In the genomic region with DNA sequence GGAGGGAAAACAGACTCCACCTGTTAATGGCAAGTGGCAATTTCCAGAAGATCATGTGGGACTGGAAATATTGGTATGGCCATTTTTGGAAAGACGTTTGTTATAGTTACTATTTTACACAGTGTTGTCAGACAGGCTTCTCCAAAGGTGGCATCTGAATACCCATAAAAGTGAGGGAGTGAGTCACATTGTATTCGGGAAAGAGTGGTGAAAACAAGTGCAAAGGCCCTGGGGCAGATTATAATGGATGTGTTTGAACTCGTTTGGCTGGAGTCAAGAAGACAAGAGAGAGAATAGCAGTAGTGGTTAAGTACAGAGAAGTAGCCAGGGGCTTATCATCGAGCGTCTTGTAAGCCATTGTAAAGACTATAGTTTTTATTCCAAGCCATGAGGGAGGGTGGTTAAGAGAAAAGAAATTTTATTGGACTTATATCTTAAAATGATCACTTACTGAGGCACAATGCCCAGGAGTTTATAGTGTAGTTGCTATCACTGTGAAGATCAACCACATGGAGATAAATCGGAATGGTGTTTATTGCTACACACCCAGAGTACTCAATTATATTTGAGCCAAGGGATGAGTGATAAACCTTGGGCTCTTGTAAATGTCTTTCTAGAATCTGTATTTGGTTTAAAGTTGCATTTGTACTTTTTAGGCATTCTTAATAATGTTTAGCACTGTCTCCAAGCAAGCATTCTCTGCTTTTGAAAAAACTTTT, we compare ENCODE assay signal across 20 cellular contexts.
A peak's percentile ranks its signal among the peaks of the same experiment; 100 is the strongest.
DNase-seq lines count a peak whose midpoint lies in the region; ATAC-seq and TF ChIP-seq lines count a peak whose summit lies in the region.
"Had no signal": no experiment of that assay in that cellular context is flagged by ENCODE, and none has a peak within 500 bp of the region (broad histone marks: within the 10 kb centered on the region; RNA-seq: fewer than 3 reads in every experiment).

No MANE protein-coding gene starts in this region.

- BruUV-seq in MCF 10A (replicated peaks; lab: Mats Ljungman, UMichigan): no TSS peak

- DNase-seq in MCF 10A (ENCODE audit: unreplicated experiment) (peak; percentile 27), breast epithelium (ENCODE audit: low spot score in 2 of 2) (no peak), epithelial cell of esophagus (ENCODE audit: low read depth) (peak; percentile 73), fibroblast of villous mesenchyme (ENCODE audit: low read depth) (peak; percentile 11), type B pancreatic cell (ENCODE audit: extremely low spot score, unreplicated experiment) (no peak), DMS114 treated with DMSO at 0.1 percent for 48 hours (lab: John Stamatoyannopoulos, UW; ENCODE audit: unreplicated experiment) (no peak)
- DNase-seq in activated CD4-positive, alpha-beta T cell treated with anti-CD3 and anti-CD28 coated beads for 4 hours: no peak
- DNase-seq: AML-193; Caco-2; CD4-positive, alpha-beta T cell; DMS153; DMS79; GF-D8; GOT3; H9 had no signal

- H3K9me3 Mint-ChIP-seq in MCF 10A (ENCODE audit: unreplicated experiment) (no peaks in the 10 kb centered on the region), type B pancreatic cell (peaks cover 9% of the 10 kb centered on the region)
- H3K9me3 Mint-ChIP-seq: CD4-positive, alpha-beta T cell had no signal

- no peaks in the 10 kb centered on the region for H3K27me3 ChIP-seq in breast epithelium

- no peaks in the 10 kb centered on the region for H3K36me3 ChIP-seq in breast epithelium

- H3K27ac ChIP-seq in breast epithelium: no peak overlapping the region
- H3K27ac ChIP-seq: 22Rv1, A549, C4-2B had no signal

- H3K4me1 ChIP-seq in breast epithelium: no peaks in the 10 kb centered on the region
- H3K4me1 ChIP-seq: A549, Caco-2 had no signal

- CTCF ChIA-PET in MCF 10A (lab: Yijun Ruan, JAX): no interaction called here

- H3K4me1 Mint-ChIP-seq in MCF 10A (ENCODE audit: insufficient read depth, unreplicated experiment): no peaks in the 10 kb centered on the region
- H3K4me1 Mint-ChIP-seq in type B pancreatic cell (ENCODE audit: unreplicated experiment): peaks cover 11% of the 10 kb centered on the region

- TF ChIP-seq CTCF in MCF 10A (IDR thresholded peaks at IDR 0.05; ENCODE audit: unreplicated experiment) (no peak), breast epithelium (IDR thresholded peaks at IDR 0.05) (no peak), epithelial cell of esophagus (IDR thresholded peaks at IDR 0.05; ENCODE audit: insufficient read depth, low read depth, low read length, missing control alignments) (no peak), fibroblast of villous mesenchyme (IDR thresholded peaks at IDR 0.05; ENCODE audit: insufficient read depth, low read depth, low read length) (no peak), type B pancreatic cell (conservative IDR thresholded peaks at IDR 0.05) (no peak)

- POLR2A ChIA-PET in MCF 10A (lab: Yijun Ruan, JAX): no interaction called here

- TF ChIP-seq POLR2A in breast epithelium (IDR thresholded peaks at IDR 0.05): no peak

- no peak for ATAC-seq in GM18498 (IDR thresholded peaks at IDR 0.05; ENCODE audit: unreplicated experiment)
- ATAC-seq: A549, GM12878 had no signal

- no peak overlapping the region for H3K4me3 Mint-ChIP-seq in MCF 10A (ENCODE audit: unreplicated experiment)
- H3K4me3 Mint-ChIP-seq in type B pancreatic cell: peak overlapping the region; percentile 11
- H3K4me3 Mint-ChIP-seq: CD4-positive, alpha-beta T cell; H9 had no signal

- intact Hi-C loops in MCF 10A (cut with micrococcal nuclease) (no loop called here), breast epithelium (cut with DNase I; ENCODE audit: low total_unique reads) (no loop called here)

- H3K27me3 Mint-ChIP-seq in MCF 10A (ENCODE audit: insufficient read depth, unreplicated experiment) (no peaks in the 10 kb centered on the region), type B pancreatic cell (no peaks in the 10 kb centered on the region)
- H3K27me3 Mint-ChIP-seq: CD4-positive, alpha-beta T cell had no signal

- H3K9me3 ChIP-seq in breast epithelium: no peaks in the 10 kb centered on the region
- H3K9me3 ChIP-seq: A549, Caco-2 had no signal

- H3K27ac Mint-ChIP-seq in MCF 10A (ENCODE audit: low read depth, unreplicated experiment) (no peak overlapping the region), type B pancreatic cell (no peak overlapping the region)
- H3K27ac Mint-ChIP-seq: CD4-positive, alpha-beta T cell; H9 had no signal

- H3K4me3 ChIP-seq in breast epithelium (no peak overlapping the region), epithelial cell of esophagus (ENCODE audit: low read length) (no peak overlapping the region), fibroblast of villous mesenchyme (ENCODE audit: low read depth, low read length) (no peak overlapping the region)
- H3K4me3 ChIP-seq: A549, GM12878 had no signal

- no peaks in the 10 kb centered on the region for H3K36me3 Mint-ChIP-seq in MCF 10A (ENCODE audit: insufficient read depth, unreplicated experiment)
- H3K36me3 Mint-ChIP-seq in type B pancreatic cell: no peaks in the 10 kb centered on the region

Comparison
In these comparisons a context has a peak if more than half of its experiments do, and no peak if none do; other contexts are left out.
1. DNase-seq: peak in MCF 10A (single experiment), epithelial cell of esophagus (single experiment) and fibroblast of villous mesenchyme (single experiment); none in breast epithelium (0 of 2), type B pancreatic cell (single experiment), activated CD4-positive, alpha-beta T cell treated with anti-CD3 and anti-CD28 coated beads for 4 hours (0 of 2) and DMS114 treated with DMSO at 0.1 percent for 48 hours (single experiment).